8 cellular contexts compared by ENCODE assay signal in genomic region chr10:3067859-3068179, GRCh38. TPM values are rescaled to one million over a fixed set of nuclear protein-coding genes. Genes with fewer than 3 reads are reported as not detected.
A peak's percentile ranks its signal among the peaks of the same experiment; 100 is the strongest.
DNase-seq lines count a peak whose midpoint lies in the region; ATAC-seq, FAIRE-seq and TF ChIP-seq lines count a peak whose summit lies in the region.

No MANE protein-coding gene starts in this region.

- H3K27me3 Mint-ChIP-seq in type B pancreatic cell, result peaks cover 27% of the 10 kb centered on the region

- TF ChIP-seq RAD21 in liver (IDR thresholded peaks at IDR 0.05), result no peak

- WGBS in heart right ventricle, 2 donors, result 0 to 1% methylated on average over 29 of the region's 29 CpGs
- 2% methylated on average over 29 of the region's 29 CpGs for WGBS in liver

- TF ChIP-seq CTCF in heart right ventricle (IDR thresholded peaks at IDR 0.05) (no peak), liver (IDR thresholded peaks at IDR 0.05; ENCODE audit: low read depth, low read length, missing input control) (no peak), type B pancreatic cell (conservative IDR thresholded peaks at IDR 0.05) (no peak)

- peaks cover 5% of the 10 kb centered on the region for H3K36me3 Mint-ChIP-seq in type B pancreatic cell

- peak overlapping the region; percentile 70 to 90 (median 87) for H3K4me3 ChIP-seq in heart right ventricle
- H3K4me3 ChIP-seq in adipocyte (ENCODE audit: low read length), result peak overlapping the region; percentile 88
- peak overlapping the region in 2 of 3 donors; percentile 62 to 70 for H3K4me3 ChIP-seq in liver (ENCODE audit: low read depth in 1 of 3, low read length in 3 of 3)

- H3K4me1 Mint-ChIP-seq in type B pancreatic cell (ENCODE audit: unreplicated experiment), result peaks cover 5% of the 10 kb centered on the region

- no peaks in the 10 kb centered on the region for H3K9me3 ChIP-seq in heart right ventricle
- no peaks in the 10 kb centered on the region for H3K9me3 ChIP-seq in adipocyte (ENCODE audit: control insufficient read depth, low read length)
- no peaks in the 10 kb centered on the region for H3K9me3 ChIP-seq in liver (ENCODE audit: control insufficient read depth in 4 of 4, low read length in 3 of 4)

- H3K27ac ChIP-seq in heart right ventricle (peak overlapping the region; percentile 31 to 97 (median 90)), liver (ENCODE audit: low read depth in 1 of 2, low read length in 2 of 2) (no peak overlapping the region)

- H3K9ac ChIP-seq in adipocyte (ENCODE audit: low read length), result peak overlapping the region; percentile 87
- no peak overlapping the region for H3K9ac ChIP-seq in liver (ENCODE audit: low read depth in 1 of 2, low read length in 2 of 2)

- H3K4me3 Mint-ChIP-seq in type B pancreatic cell, result peak overlapping the region; percentile 91

- peaks cover 0 to 22% (median 0%) of the 10 kb centered on the region in 7 donors for H3K27me3 ChIP-seq in heart right ventricle
- no peaks in the 10 kb centered on the region for H3K27me3 ChIP-seq in adipocyte (replicated peaks; ENCODE audit: control insufficient read depth, insufficient read depth, low read length)
- H3K27me3 ChIP-seq in liver (ENCODE audit: control insufficient read depth in 4 of 4, insufficient read depth in 4 of 4, low read length in 3 of 4), result peaks cover 0 to 14% (median 0%) of the 10 kb centered on the region in 4 donors

- ATAC-seq in heart right ventricle, result no peak
- ATAC-seq in Right ventricle myocardium superior (ENCODE audit: poor library complexity), result no peak
- ATAC-seq in HG03196 (IDR thresholded peaks at IDR 0.05; ENCODE audit: unreplicated experiment), result peak; percentile 4

- H3K4me1 ChIP-seq in heart right ventricle, result peaks cover 0 to 61% (median 30%) of the 10 kb centered on the region in 9 donors
- peaks cover 5% of the 10 kb centered on the region for H3K4me1 ChIP-seq in adipocyte (ENCODE audit: control insufficient read depth, insufficient read depth, low read length)
- peaks cover 8 to 19% (median 12%) of the 10 kb centered on the region in 4 donors for H3K4me1 ChIP-seq in liver (ENCODE audit: control insufficient read depth in 4 of 4, insufficient read depth in 4 of 4, low read length in 3 of 4)

- no peaks in the 10 kb centered on the region for H3K9me3 Mint-ChIP-seq in type B pancreatic cell

- H3K36me3 ChIP-seq in heart right ventricle, result peaks cover 0 to 8% (median 0%) of the 10 kb centered on the region in 9 donors
- H3K36me3 ChIP-seq in adipocyte (ENCODE audit: control insufficient read depth, insufficient read depth, low read length, severe bottlenecking), result no peaks in the 10 kb centered on the region
- H3K36me3 ChIP-seq in liver (ENCODE audit: control insufficient read depth in 4 of 4, insufficient read depth in 3 of 4, low read depth in 1 of 4, low read length in 3 of 4), result no peaks in the 10 kb centered on the region

- DNase-seq in heart right ventricle, result no peak
- no peak for DNase-seq in Right ventricle myocardium superior
- DNase-seq in adipocyte (ENCODE audit: low read depth), result no peak
- no peak for DNase-seq in type B pancreatic cell (ENCODE audit: extremely low spot score, unreplicated experiment)
- DNase-seq in frontal cortex (ENCODE audit: low spot score in 2 of 2), result no peak
- no peak for DNase-seq in cortex of kidney (lab: John Stamatoyannopoulos, UW)

- intact Hi-C loops in heart right ventricle (cut with DNase I) (loop anchor here in 5 of 10 donors (5.0 to 10.0 kb wide), 3 partner anchors 34 to 67 kb away; no protein-coding TSS in a partner anchor), Right ventricle myocardium superior (cut with DNase I) (loop anchor here (5.0 kb wide), 1 partner anchor 34 kb away; no protein-coding TSS in a partner anchor)

- FAIRE-seq in frontal cortex (lab: Jason Lieb, UNC), result no peak

- no peak overlapping the region for H3K27ac Mint-ChIP-seq in type B pancreatic cell

TF ChIP-seq in liver, 16 proteins besides CTCF, POLR2A, EP300 and RAD21:
- TF ChIP-seq EGR1 (IDR thresholded peaks at IDR 0.05; ENCODE audit: low read depth in 2 of 2) (no peak), HNF4A (conservative IDR thresholded peaks at IDR 0.05) (no peak), FOXA2 (IDR thresholded peaks at IDR 0.05) (no peak), YY1 (IDR thresholded peaks at IDR 0.05) (no peak), RXRA (IDR thresholded peaks at IDR 0.05) (no peak), ZBTB33 (IDR thresholded peaks at IDR 0.05) (no peak), MAX (IDR thresholded peaks at IDR 0.05) (no peak), REST (IDR thresholded peaks at IDR 0.05) (no peak), FOXA1 (IDR thresholded peaks at IDR 0.05) (no peak), GABPA (IDR thresholded peaks at IDR 0.05 in 1 of 2, conservative IDR thresholded peaks at IDR 0.05 in 1 of 2) (no peak), JUND (IDR thresholded peaks at IDR 0.05) (no peak), ATF3 (IDR thresholded peaks at IDR 0.05) (no peak), NR2F2 (IDR thresholded peaks at IDR 0.05) (no peak), HNF4G (IDR thresholded peaks at IDR 0.05) (no peak), TAF1 (conservative IDR thresholded peaks at IDR 0.05) (no peak), SP1 (IDR thresholded peaks at IDR 0.05) (no peak)

RNA-seq across cellular contexts. Expression of gene PFKP, which starts 0.5 kb away (rescaled TPM):
- total RNA-seq in heart right ventricle (100 to 1,000 TPM; 138 to 316 (median 220) TPM), Right ventricle myocardium superior (155 TPM), liver (1 to 10 TPM; 3.0 to 5.0 TPM), type B pancreatic cell (ENCODE audit: low replicate concordance) (48.8 and 52.0 TPM in 2 replicates), frontal cortex (81.5 TPM)
- polyA plus RNA-seq in heart right ventricle (100 to 1,000 TPM in 1 of 2 donors, 10 to 100 TPM in 1; 68.3 to 230 TPM), liver (1 to 10 TPM; 1.1 to 2.6 TPM)

Comparison
In these comparisons a context has a peak if more than half of its experiments do, and no peak if none do; other contexts are left out.
1. H3K27ac ChIP-seq: peak in heart right ventricle (10 of 10); none in liver (0 of 2).
2. Peak in every context shown above with its lines, with median percentiles within 50 percentile points of each other: H3K4me3 ChIP-seq.